1 cellular context compared by ENCODE assay signal in the genomic region with DNA sequence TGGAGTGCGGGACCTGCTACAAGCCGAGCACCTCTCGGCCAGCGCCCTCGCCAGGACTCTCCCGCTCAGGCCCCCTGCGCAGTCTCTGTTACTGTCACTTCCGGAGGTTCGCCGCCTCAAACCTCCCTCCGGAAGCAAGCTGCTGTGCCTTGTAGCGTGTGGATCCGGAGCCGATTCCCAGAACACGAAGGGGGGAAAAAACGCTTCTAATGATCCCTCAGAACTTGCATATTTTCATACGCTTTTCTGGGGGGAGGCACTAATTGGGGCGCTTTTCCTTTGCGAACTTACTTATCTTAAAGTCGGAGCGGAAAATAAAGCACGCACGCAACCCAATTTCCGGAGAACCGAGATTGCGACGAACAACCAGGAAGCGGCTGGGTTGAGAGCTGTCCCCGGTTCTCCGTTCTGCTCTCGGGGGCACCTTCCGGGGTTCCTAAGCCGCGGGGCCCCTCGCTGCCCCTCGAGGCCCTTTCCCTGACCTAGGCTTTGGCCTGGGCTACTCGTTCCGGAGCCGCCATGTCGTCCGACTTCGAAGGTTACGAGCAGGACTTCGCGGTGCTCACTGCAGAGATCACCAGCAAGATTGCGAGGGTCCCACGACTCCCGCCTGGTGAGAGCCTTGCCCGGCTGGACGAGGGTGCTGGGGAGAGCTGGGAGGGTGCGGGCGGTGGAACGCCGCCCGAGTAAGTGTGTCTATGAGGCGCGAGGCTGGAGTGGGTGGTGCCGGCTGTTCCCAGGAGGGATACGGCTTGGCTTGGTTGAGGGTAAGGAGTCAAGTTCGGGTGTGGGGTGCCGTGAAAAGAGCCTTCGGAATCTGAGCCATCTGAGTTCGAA.
A peak's percentile ranks its signal among the peaks of the same experiment; 100 is the strongest.
TF ChIP-seq lines count a peak whose summit lies in the region.

A gene (plus strand): TSS at position 361 of the 837 bp plus-strand sequence. CDS start 159 bp downstream, at position 520.
A gene with protein sequence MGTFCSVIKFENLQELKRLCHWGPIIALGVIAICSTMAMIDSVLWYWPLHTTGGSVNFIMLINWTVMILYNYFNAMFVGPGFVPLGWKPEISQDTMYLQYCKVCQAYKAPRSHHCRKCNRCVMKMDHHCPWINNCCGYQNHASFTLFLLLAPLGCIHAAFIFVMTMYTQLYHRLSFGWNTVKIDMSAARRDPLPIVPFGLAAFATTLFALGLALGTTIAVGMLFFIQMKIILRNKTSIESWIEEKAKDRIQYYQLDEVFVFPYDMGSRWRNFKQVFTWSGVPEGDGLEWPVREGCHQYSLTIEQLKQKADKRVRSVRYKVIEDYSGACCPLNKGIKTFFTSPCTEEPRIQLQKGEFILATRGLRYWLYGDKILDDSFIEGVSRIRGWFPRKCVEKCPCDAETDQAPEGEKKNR (minus strand): TSS at position 60 of the 837 bp plus-strand sequence. CDS start 1,478 bp downstream, outside the sequence.

TF ChIP-seq in K562, 482 proteins besides CTCF, POLR2A, EP300 and RAD21 (continued from another document and continues in another):
- peak; percentile 79 for TF ChIP-seq SUPT5H (IDR thresholded peaks at IDR 0.05)
- TF ChIP-seq, protein P1, sequence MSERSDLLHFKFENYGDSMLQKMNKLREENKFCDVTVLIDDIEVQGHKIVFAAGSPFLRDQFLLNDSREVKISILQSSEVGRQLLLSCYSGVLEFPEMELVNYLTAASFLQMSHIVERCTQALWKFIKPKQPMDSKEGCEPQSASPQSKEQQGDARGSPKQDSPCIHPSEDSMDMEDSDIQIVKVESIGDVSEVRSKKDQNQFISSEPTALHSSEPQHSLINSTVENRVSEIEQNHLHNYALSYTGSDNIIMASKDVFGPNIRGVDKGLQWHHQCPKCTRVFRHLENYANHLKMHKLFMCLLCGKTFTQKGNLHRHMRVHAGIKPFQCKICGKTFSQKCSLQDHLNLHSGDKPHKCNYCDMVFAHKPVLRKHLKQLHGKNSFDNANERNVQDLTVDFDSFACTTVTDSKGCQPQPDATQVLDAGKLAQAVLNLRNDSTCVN (CRISPR knock-in tag; IDR thresholded peaks at IDR 0.05) = no peak
- 0 out of 2 replicates have a peak, but pooled peaks have one; percentile 41 for TF ChIP-seq GTF2E2 (tag; IDR thresholded peaks at IDR 0.05)
- TF ChIP-seq, protein P2, sequence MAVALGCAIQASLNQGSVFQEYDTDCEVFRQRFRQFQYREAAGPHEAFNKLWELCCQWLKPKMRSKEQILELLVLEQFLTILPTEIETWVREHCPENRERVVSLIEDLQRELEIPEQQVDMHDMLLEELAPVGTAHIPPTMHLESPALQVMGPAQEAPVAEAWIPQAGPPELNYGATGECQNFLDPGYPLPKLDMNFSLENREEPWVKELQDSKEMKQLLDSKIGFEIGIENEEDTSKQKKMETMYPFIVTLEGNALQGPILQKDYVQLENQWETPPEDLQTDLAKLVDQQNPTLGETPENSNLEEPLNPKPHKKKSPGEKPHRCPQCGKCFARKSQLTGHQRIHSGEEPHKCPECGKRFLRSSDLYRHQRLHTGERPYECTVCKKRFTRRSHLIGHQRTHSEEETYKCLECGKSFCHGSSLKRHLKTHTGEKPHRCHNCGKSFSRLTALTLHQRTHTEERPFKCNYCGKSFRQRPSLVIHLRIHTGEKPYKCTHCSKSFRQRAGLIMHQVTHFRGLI (CRISPR knock-in tag; IDR thresholded peaks at IDR 0.05) = no peak
- TF ChIP-seq, protein P3, sequence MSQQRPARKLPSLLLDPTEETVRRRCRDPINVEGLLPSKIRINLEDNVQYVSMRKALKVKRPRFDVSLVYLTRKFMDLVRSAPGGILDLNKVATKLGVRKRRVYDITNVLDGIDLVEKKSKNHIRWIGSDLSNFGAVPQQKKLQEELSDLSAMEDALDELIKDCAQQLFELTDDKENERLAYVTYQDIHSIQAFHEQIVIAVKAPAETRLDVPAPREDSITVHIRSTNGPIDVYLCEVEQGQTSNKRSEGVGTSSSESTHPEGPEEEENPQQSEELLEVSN (IDR thresholded peaks at IDR 0.05; ENCODE audit: borderline replicate concordance in 1 of 2, extremely low read depth in 1 of 2, insufficient read depth in 1 of 2, insufficient read length in 1 of 2, low read depth in 1 of 2, low read length in 1 of 2, poor library complexity in 1 of 2, severe bottlenecking in 1 of 2) = peak; percentile 28 to 49
- no peak for TF ChIP-seq CBX5 (IDR thresholded peaks at IDR 0.05; ENCODE audit: borderline replicate concordance, low read depth)
- TF ChIP-seq CBFA2T2 (conservative IDR thresholded peaks at IDR 0.05) = no peak
- TF ChIP-seq, protein P4, sequence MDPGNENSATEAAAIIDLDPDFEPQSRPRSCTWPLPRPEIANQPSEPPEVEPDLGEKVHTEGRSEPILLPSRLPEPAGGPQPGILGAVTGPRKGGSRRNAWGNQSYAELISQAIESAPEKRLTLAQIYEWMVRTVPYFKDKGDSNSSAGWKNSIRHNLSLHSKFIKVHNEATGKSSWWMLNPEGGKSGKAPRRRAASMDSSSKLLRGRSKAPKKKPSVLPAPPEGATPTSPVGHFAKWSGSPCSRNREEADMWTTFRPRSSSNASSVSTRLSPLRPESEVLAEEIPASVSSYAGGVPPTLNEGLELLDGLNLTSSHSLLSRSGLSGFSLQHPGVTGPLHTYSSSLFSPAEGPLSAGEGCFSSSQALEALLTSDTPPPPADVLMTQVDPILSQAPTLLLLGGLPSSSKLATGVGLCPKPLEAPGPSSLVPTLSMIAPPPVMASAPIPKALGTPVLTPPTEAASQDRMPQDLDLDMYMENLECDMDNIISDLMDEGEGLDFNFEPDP (CRISPR knock-in tag; IDR thresholded peaks at IDR 0.05) = no peak
- no peak for TF ChIP-seq NBN (IDR thresholded peaks at IDR 0.05; ENCODE audit: low read depth)
- TF ChIP-seq, protein P5, sequence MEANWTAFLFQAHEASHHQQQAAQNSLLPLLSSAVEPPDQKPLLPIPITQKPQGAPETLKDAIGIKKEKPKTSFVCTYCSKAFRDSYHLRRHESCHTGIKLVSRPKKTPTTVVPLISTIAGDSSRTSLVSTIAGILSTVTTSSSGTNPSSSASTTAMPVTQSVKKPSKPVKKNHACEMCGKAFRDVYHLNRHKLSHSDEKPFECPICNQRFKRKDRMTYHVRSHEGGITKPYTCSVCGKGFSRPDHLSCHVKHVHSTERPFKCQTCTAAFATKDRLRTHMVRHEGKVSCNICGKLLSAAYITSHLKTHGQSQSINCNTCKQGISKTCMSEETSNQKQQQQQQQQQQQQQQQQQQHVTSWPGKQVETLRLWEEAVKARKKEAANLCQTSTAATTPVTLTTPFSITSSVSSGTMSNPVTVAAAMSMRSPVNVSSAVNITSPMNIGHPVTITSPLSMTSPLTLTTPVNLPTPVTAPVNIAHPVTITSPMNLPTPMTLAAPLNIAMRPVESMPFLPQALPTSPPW (CRISPR knock-in tag; IDR thresholded peaks at IDR 0.05) = 0 out of 2 replicates have a peak, but pooled peaks have one; percentile 10
- TF ChIP-seq HNRNPL (IDR thresholded peaks at IDR 0.05; ENCODE audit: low read depth, low read length) = no peak
- no peak for TF ChIP-seq NFE2 (IDR thresholded peaks at IDR 0.05; ENCODE audit: low read depth)
- peak; percentile 98 for TF ChIP-seq ELF1 (tag; IDR thresholded peaks at IDR 0.05)
- TF ChIP-seq ZNF41 (CRISPR knock-in tag; conservative IDR thresholded peaks at IDR 0.05) = no peak
- TF ChIP-seq LEF1 (IDR thresholded peaks at IDR 0.05) = peak; percentile 60; the same call in 1 of the 2 replicates
- no peak for TF ChIP-seq SMARCC2 (IDR thresholded peaks at IDR 0.05; ENCODE audit: low read depth)
- TF ChIP-seq YY1 (IDR thresholded peaks at IDR 0.05; ENCODE audit: borderline replicate concordance in 1 of 3, control insufficient read depth in 1 of 3, extremely low read depth in 1 of 3, insufficient read depth in 3 of 3, insufficient read length in 1 of 3, insufficient replicate concordance in 2 of 3, low read depth in 1 of 3, low read length in 2 of 3) = peak in 2 of 3 experiments; percentile 35 to 66
- TF ChIP-seq NONO (IDR thresholded peaks at IDR 0.05; ENCODE audit: low read depth in 2 of 2, low read length in 1 of 2) = no peak
- TF ChIP-seq, protein P6, sequence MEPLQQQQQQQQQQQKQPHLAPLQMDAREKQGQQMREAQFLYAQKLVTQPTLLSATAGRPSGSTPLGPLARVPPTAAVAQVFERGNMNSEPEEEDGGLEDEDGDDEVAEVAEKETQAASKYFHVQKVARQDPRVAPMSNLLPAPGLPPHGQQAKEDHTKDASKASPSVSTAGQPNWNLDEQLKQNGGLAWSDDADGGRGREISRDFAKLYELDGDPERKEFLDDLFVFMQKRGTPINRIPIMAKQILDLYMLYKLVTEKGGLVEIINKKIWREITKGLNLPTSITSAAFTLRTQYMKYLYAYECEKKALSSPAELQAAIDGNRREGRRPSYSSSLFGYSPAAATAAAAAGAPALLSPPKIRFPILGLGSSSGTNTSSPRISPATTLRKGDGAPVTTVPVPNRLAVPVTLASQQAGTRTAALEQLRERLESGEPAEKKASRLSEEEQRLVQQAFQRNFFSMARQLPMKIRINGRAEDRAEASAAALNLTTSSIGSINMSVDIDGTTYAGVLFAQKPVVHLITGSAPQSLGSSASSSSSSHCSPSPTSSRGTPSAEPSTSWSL (CRISPR knock-in tag; IDR thresholded peaks at IDR 0.05; ENCODE audit: borderline replicate concordance) = no peak
- TF ChIP-seq ZNF766 (CRISPR knock-in tag; conservative IDR thresholded peaks at IDR 0.05) = 0 out of 2 replicates have a peak, but pooled peaks have one; percentile 37
- no peak for TF ChIP-seq ZKSCAN8 (CRISPR knock-in tag; IDR thresholded peaks at IDR 0.05)
- TF ChIP-seq FOXK2 (conservative IDR thresholded peaks at IDR 0.05 in 1 of 2, IDR thresholded peaks at IDR 0.05 in 1 of 2; ENCODE audit: low read depth in 2 of 2) = peak; percentile 51 to 75; a peak in 2 of 4 replicates
- TF ChIP-seq C11orf30 (IDR thresholded peaks at IDR 0.05; ENCODE audit: low read depth) = peak; percentile 99
- TF ChIP-seq, protein P7, sequence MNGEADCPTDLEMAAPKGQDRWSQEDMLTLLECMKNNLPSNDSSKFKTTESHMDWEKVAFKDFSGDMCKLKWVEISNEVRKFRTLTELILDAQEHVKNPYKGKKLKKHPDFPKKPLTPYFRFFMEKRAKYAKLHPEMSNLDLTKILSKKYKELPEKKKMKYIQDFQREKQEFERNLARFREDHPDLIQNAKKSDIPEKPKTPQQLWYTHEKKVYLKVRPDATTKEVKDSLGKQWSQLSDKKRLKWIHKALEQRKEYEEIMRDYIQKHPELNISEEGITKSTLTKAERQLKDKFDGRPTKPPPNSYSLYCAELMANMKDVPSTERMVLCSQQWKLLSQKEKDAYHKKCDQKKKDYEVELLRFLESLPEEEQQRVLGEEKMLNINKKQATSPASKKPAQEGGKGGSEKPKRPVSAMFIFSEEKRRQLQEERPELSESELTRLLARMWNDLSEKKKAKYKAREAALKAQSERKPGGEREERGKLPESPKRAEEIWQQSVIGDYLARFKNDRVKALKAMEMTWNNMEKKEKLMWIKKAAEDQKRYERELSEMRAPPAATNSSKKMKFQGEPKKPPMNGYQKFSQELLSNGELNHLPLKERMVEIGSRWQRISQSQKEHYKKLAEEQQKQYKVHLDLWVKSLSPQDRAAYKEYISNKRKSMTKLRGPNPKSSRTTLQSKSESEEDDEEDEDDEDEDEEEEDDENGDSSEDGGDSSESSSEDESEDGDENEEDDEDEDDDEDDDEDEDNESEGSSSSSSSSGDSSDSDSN (IDR thresholded peaks at IDR 0.05; ENCODE audit: borderline replicate concordance in 1 of 2, low read depth in 2 of 2, low read length in 2 of 2) = 0 out of 4 replicates have a peak, but pooled peaks of 1 of the 2 experiments have one; percentile 12
- peak; percentile 98 for TF ChIP-seq ZEB2 (IDR thresholded peaks at IDR 0.05)
- no peak for TF ChIP-seq HNRNPH1 (optimal IDR thresholded peaks at IDR 0.05; ENCODE audit: low read depth, low read length)
- no peak for TF ChIP-seq GTF2F1 (IDR thresholded peaks at IDR 0.05; ENCODE audit: low read depth, low read length)
- TF ChIP-seq ZNF253 (CRISPR knock-in tag; conservative IDR thresholded peaks at IDR 0.05) = no peak
- TF ChIP-seq POLR2H (tag; IDR thresholded peaks at IDR 0.05; ENCODE audit: low read depth) = peak; percentile 36; the same call in 1 of the 2 replicates
- TF ChIP-seq FOXM1 (IDR thresholded peaks at IDR 0.05; ENCODE audit: low read depth) = peak; percentile 66
- TF ChIP-seq FOXM1 (CRISPR knock-in tag; IDR thresholded peaks at IDR 0.05; ENCODE audit: low read depth) = no peak
- no peak for TF ChIP-seq SRSF7 (optimal IDR thresholded peaks at IDR 0.05; ENCODE audit: low read depth, low read length)
- no peak for TF ChIP-seq RBM22 (IDR thresholded peaks at IDR 0.05; ENCODE audit: low read depth, low read length, poor library complexity, severe bottlenecking)
- TF ChIP-seq RBM39 (optimal IDR thresholded peaks at IDR 0.05; ENCODE audit: low read depth, low read length) = no peak
- TF ChIP-seq, protein P8, sequence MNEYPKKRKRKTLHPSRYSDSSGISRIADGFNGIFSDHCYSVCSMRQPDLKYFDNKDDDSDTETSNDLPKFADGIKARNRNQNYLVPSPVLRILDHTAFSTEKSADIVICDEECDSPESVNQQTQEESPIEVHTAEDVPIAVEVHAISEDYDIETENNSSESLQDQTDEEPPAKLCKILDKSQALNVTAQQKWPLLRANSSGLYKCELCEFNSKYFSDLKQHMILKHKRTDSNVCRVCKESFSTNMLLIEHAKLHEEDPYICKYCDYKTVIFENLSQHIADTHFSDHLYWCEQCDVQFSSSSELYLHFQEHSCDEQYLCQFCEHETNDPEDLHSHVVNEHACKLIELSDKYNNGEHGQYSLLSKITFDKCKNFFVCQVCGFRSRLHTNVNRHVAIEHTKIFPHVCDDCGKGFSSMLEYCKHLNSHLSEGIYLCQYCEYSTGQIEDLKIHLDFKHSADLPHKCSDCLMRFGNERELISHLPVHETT (CRISPR knock-in tag; conservative IDR thresholded peaks at IDR 0.05 in 1 of 2, IDR thresholded peaks at IDR 0.05 in 1 of 2) = peak in 1 of 2 experiments; percentile 19; a peak in 1 of 4 replicates
- peak; percentile 67 for TF ChIP-seq GTF2A2 (tag; IDR thresholded peaks at IDR 0.05)
- TF ChIP-seq MAZ (CRISPR knock-in tag; conservative IDR thresholded peaks at IDR 0.05 in 1 of 2, IDR thresholded peaks at IDR 0.05 in 1 of 2) = peak in 1 of 2 experiments; percentile 9; a peak in 2 of 4 replicates
- TF ChIP-seq, protein P9, sequence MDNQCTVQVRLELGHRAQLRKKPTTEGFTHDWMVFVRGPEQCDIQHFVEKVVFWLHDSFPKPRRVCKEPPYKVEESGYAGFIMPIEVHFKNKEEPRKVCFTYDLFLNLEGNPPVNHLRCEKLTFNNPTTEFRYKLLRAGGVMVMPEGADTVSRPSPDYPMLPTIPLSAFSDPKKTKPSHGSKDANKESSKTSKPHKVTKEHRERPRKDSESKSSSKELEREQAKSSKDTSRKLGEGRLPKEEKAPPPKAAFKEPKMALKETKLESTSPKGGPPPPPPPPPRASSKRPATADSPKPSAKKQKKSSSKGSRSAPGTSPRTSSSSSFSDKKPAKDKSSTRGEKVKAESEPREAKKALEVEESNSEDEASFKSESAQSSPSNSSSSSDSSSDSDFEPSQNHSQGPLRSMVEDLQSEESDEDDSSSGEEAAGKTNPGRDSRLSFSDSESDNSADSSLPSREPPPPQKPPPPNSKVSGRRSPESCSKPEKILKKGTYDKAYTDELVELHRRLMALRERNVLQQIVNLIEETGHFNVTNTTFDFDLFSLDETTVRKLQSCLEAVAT (IDR thresholded peaks at IDR 0.05) = no peak
- TF ChIP-seq MYNN (IDR thresholded peaks at IDR 0.05) = no peak
- TF ChIP-seq MYNN (CRISPR knock-in tag; IDR thresholded peaks at IDR 0.05) = no peak
- 0 out of 2 replicates have a peak, but pooled peaks have one; percentile 44 for TF ChIP-seq KAT7 (CRISPR knock-in tag; IDR thresholded peaks at IDR 0.05; ENCODE audit: borderline replicate concordance)
- peak; percentile 93 for TF ChIP-seq DIDO1 (tag; IDR thresholded peaks at IDR 0.05; ENCODE audit: low read depth)
- no peak for TF ChIP-seq SRSF9 (IDR thresholded peaks at IDR 0.05; ENCODE audit: borderline replicate concordance, low read depth, low read length)
- TF ChIP-seq CBFB (CRISPR knock-in tag; IDR thresholded peaks at IDR 0.05) = no peak
- no peak for TF ChIP-seq HDAC6 (IDR thresholded peaks at IDR 0.05; ENCODE audit: low read depth, low read length)
